In genomic region chr4:118683513-118683912, GRCh38 we compare ENCODE assay signal across 11 cellular contexts. TPM values are rescaled to one million over a fixed set of nuclear protein-coding genes. Genes with fewer than 3 reads are reported as not detected.
A peak's percentile ranks its signal among the peaks of the same experiment; 100 is the strongest.
DNase-seq lines count a peak whose midpoint lies in the region; ATAC-seq and TF ChIP-seq lines count a peak whose summit lies in the region.
"Had no signal": no experiment of that assay in that cellular context is flagged by ENCODE, and none has a peak within 500 bp of the region (broad histone marks: within the 10 kb centered on the region; RNA-seq: fewer than 3 reads in every experiment).

No MANE protein-coding gene starts in this region.

- TF ChIP-seq CTCF in osteoblast (IDR thresholded peaks at IDR 0.05; ENCODE audit: extremely low read depth, low read depth, low read length) (no peak), gastroesophageal sphincter (IDR thresholded peaks at IDR 0.05) (no peak)

- H3K9me3 ChIP-seq in osteoblast (ENCODE audit: low read depth, low read length): no peaks in the 10 kb centered on the region
- H3K9me3 ChIP-seq in gastroesophageal sphincter: no peaks in the 10 kb centered on the region
- H3K9me3 ChIP-seq: upper lobe of left lung had no signal

- WGBS in gastroesophageal sphincter (ENCODE audit: low coverage in 1 of 2), 2 donors: 0% methylated on average over 2 of the region's 2 CpGs

- H3K27me3 ChIP-seq in osteoblast (ENCODE audit: insufficient read depth, low read length) (no peaks in the 10 kb centered on the region), gastroesophageal sphincter (no peaks in the 10 kb centered on the region)
- H3K27me3 ChIP-seq: dorsolateral prefrontal cortex, upper lobe of left lung had no signal

- ATAC-seq in gastroesophageal sphincter: no peak
- no peak for ATAC-seq in HG02852 (IDR thresholded peaks at IDR 0.05; ENCODE audit: unreplicated experiment)

- H3K4me1 ChIP-seq in osteoblast (ENCODE audit: insufficient read depth, low read length): peaks cover 12% of the 10 kb centered on the region
- peaks cover 7 to 24% (median 8%) of the 10 kb centered on the region in 3 donors for H3K4me1 ChIP-seq in gastroesophageal sphincter

- H3K4me2 ChIP-seq in osteoblast (ENCODE audit: insufficient read depth, low read length): peak overlapping the region; percentile 38

- H4K20me1 ChIP-seq in osteoblast (ENCODE audit: insufficient read depth, low read length): peaks cover 5% of the 10 kb centered on the region

- H3K79me2 ChIP-seq in osteoblast (ENCODE audit: insufficient read depth, low read length): peaks cover 28% of the 10 kb centered on the region

- no peak overlapping the region for H3K27ac ChIP-seq in osteoblast (ENCODE audit: low read depth, low read length)
- H3K27ac ChIP-seq in gastroesophageal sphincter: no peak overlapping the region
- H3K27ac ChIP-seq: dorsolateral prefrontal cortex, upper lobe of left lung had no signal

- DNase-seq in NCI-H1092 treated with DMSO at 0.1 percent for 48 hours (lab: John Stamatoyannopoulos, UW): peak; percentile 12
- no peak for DNase-seq in NCI-H1092 (lab: John Stamatoyannopoulos, UW)
- peak; percentile 14 for DNase-seq in MV-4-11 (lab: John Stamatoyannopoulos, UW)
- peak; percentile 39 for DNase-seq in cerebellar cortex (ENCODE audit: low spot score)
- DNase-seq in osteoblast (ENCODE audit: insufficient read length, low spot score, missing footprints): no peak
- DNase-seq in activated CD4-positive, CD25-positive, alpha-beta regulatory T cell (lab: John Stamatoyannopoulos, UW): no peak
- DNase-seq: 8988T, dorsolateral prefrontal cortex, upper lobe of left lung had no signal

- peaks cover 9% of the 10 kb centered on the region for H3K36me3 ChIP-seq in osteoblast (ENCODE audit: insufficient read depth, low read length)
- peaks cover 0 to 10% of the 10 kb centered on the region in 2 donors for H3K36me3 ChIP-seq in gastroesophageal sphincter

- no peak for TF ChIP-seq EP300 in gastroesophageal sphincter (IDR thresholded peaks at IDR 0.05)

- no peak for TF ChIP-seq POLR2A in gastroesophageal sphincter (IDR thresholded peaks at IDR 0.05)

- peak overlapping the region; percentile 91 for H2AFZ ChIP-seq in osteoblast (ENCODE audit: low read length)

- H3K4me3 ChIP-seq in osteoblast (ENCODE audit: insufficient read depth, low read length) (no peak overlapping the region), gastroesophageal sphincter (no peak overlapping the region)
- H3K4me3 ChIP-seq: upper lobe of left lung had no signal

RNA-seq across cellular contexts. Expression of gene METTL14, which starts 1.7 kb away (rescaled TPM):
- total RNA-seq in osteoblast (25.3 and 28.0 TPM in 2 replicates), gastroesophageal sphincter (10 to 100 TPM; 47.0 to 83.9 (median 65.9) TPM)

Comparison
In these comparisons a context has a peak if more than half of its experiments do, and no peak if none do; other contexts are left out.
1. DNase-seq: peak in NCI-H1092 treated with DMSO at 0.1 percent for 48 hours (single experiment), MV-4-11 (single experiment) and cerebellar cortex (single experiment); none in NCI-H1092 (single experiment), osteoblast (single experiment) and activated CD4-positive, CD25-positive, alpha-beta regulatory T cell (0 of 4).